Comparison of ENCODE assay signal across 12 cellular contexts in the genomic region with DNA sequence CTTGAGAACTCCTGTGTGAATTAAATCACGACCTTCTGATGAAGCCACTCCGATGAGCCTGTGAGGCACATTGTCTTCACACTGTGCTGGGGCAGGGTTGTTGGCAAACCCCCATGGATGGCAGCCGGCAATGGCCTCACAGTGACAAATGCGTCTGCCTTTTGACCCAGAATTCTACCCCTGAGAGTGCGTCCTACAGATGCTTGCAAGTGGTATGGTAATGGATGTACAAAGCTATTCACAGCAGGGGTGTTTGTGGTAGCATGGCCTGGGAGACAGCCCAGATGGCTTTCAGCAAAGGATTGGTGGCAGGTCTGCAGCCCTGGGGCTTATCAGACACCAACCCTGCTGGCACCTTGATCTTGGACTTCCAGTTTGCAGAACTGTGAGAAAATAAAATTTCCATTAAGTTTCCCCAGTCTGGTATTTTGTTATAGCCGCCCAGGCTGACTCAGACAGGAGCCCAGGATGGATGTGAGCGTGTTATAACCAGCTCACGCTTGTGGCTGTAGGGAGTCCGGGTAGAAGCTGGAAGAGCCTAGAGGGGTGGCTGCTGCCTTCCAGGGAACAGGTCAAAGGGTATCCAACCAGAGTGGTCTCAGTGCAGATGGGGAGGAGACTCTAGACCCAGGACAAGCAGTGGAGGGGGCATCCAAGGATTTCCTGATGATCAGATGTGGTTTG. TPM values are rescaled to one million over a fixed set of nuclear protein-coding genes. Genes with fewer than 3 reads are reported as not detected.
DNase-seq lines count a peak whose midpoint lies in the region; ATAC-seq and TF ChIP-seq lines count a peak whose summit lies in the region.
"Had no signal": no experiment of that assay in that cellular context is flagged by ENCODE, and none has a peak within 500 bp of the region (broad histone marks: within the 10 kb centered on the region; RNA-seq: fewer than 3 reads in every experiment).

No MANE protein-coding gene starts in this region.

- no peaks in the 10 kb centered on the region for H3K4me1 Mint-ChIP-seq in activated CD8-positive, alpha-beta T cell treated with anti-CD3 and anti-CD28 coated beads for 36 hours (ENCODE audit: low read depth)

- no peak for ATAC-seq in GM18498 (IDR thresholded peaks at IDR 0.05; ENCODE audit: unreplicated experiment)
- no peak for ATAC-seq in activated CD8-positive, alpha-beta T cell treated with anti-CD3 and anti-CD28 coated beads for 36 hours

- peaks cover 17% of the 10 kb centered on the region for H3K36me3 Mint-ChIP-seq in activated CD8-positive, alpha-beta T cell treated with anti-CD3 and anti-CD28 coated beads for 36 hours (ENCODE audit: low read depth)

- DNase-seq in DMS 273 treated with DMSO at 0.1 percent for 48 hours (lab: John Stamatoyannopoulos, UW) = peak; percentile 48
- DNase-seq in NCI-H345 treated with DMSO at 0.1 percent for 48 hours (lab: John Stamatoyannopoulos, UW; ENCODE audit: unreplicated experiment) = peak; percentile 19
- DNase-seq in epithelial cell of esophagus (ENCODE audit: low read depth) = peak; percentile 58
- DNase-seq in pons (ENCODE audit: low spot score) = peak; percentile 75
- no peak for DNase-seq in stimulated activated CD4-positive, alpha-beta T cell treated with anti-CD3 and anti-CD28 coated beads, Interleukin-4, amount 100 ng/mL, for 4 hours
- DNase-seq in AML-193 (lab: John Stamatoyannopoulos, UW) = no peak
- DNase-seq in activated CD8-positive, alpha-beta T cell treated with anti-CD3 and anti-CD28 coated beads for 36 hours = no peak
- DNase-seq: activated CD4-positive, alpha-beta memory T cell treated with anti-CD3 and anti-CD28 coated beads for 36 hours; effector CD8-positive, alpha-beta T cell; sigmoid colon had no signal

- H3K27me3 Mint-ChIP-seq in activated CD8-positive, alpha-beta T cell treated with anti-CD3 and anti-CD28 coated beads for 36 hours = no peaks in the 10 kb centered on the region
- H3K27me3 Mint-ChIP-seq: activated CD4-positive, alpha-beta memory T cell treated with anti-CD3 and anti-CD28 coated beads for 36 hours had no signal

- H3K9me3 Mint-ChIP-seq in activated CD8-positive, alpha-beta T cell treated with anti-CD3 and anti-CD28 coated beads for 36 hours = no peaks in the 10 kb centered on the region
- H3K9me3 Mint-ChIP-seq: activated CD4-positive, alpha-beta memory T cell treated with anti-CD3 and anti-CD28 coated beads for 36 hours had no signal

- no peak overlapping the region for H3K27ac Mint-ChIP-seq in activated CD8-positive, alpha-beta T cell treated with anti-CD3 and anti-CD28 coated beads for 36 hours
- H3K27ac Mint-ChIP-seq: activated CD4-positive, alpha-beta memory T cell treated with anti-CD3 and anti-CD28 coated beads for 36 hours had no signal

- intact Hi-C loops in activated CD8-positive, alpha-beta T cell treated with anti-CD3 and anti-CD28 coated beads for 36 hours (cut with micrococcal nuclease) = no loop called here

- no peak for TF ChIP-seq CTCF in epithelial cell of esophagus (IDR thresholded peaks at IDR 0.05; ENCODE audit: insufficient read depth, low read depth, low read length, missing control alignments)
- TF ChIP-seq CTCF in activated CD8-positive, alpha-beta T cell treated with anti-CD3 and anti-CD28 coated beads for 36 hours (IDR thresholded peaks at IDR 0.05) = no peak

- POLR2A ChIA-PET in activated CD8-positive, alpha-beta T cell treated with anti-CD3 and anti-CD28 coated beads for 36 hours (lab: Charles Lee) = interaction anchor here (0.6 to 2.4 kb wide), 3 partner anchors 9 to 1178 kb away, joined by 4 to 9 read pairs (median 4); a partner anchor contains a TSS

- H3K4me3 ChIP-seq in epithelial cell of esophagus (ENCODE audit: low read length) = no peak overlapping the region
- H3K4me3 ChIP-seq: sigmoid colon had no signal

- CTCF ChIA-PET in activated CD8-positive, alpha-beta T cell treated with anti-CD3 and anti-CD28 coated beads for 36 hours (lab: Charles Lee) = no interaction called here

- H3K4me3 Mint-ChIP-seq in activated CD8-positive, alpha-beta T cell treated with anti-CD3 and anti-CD28 coated beads for 36 hours = no peak overlapping the region
- H3K4me3 Mint-ChIP-seq: activated CD4-positive, alpha-beta memory T cell treated with anti-CD3 and anti-CD28 coated beads for 36 hours had no signal

RNA-seq across cellular contexts. Expression of a gene that starts 10.1 kb away (rescaled TPM):
- total RNA-seq in activated CD8-positive, alpha-beta T cell treated with anti-CD3 and anti-CD28 coated beads for 36 hours = 10 to 100 TPM; 20.8 to 27.9 TPM

RNA-seq across cellular contexts. Expression of a gene that starts 10.4 kb away (rescaled TPM):
- total RNA-seq in activated CD8-positive, alpha-beta T cell treated with anti-CD3 and anti-CD28 coated beads for 36 hours = 100 to 1,000 TPM; 175 to 179 TPM

RNA-seq across cellular contexts. Expression of a gene that starts 16.8 kb away (rescaled TPM):
- total RNA-seq in activated CD8-positive, alpha-beta T cell treated with anti-CD3 and anti-CD28 coated beads for 36 hours = 10 to 100 TPM; 90.6 to 93.7 TPM

RNA-seq across cellular contexts. Expression of a gene that starts 28.9 kb away (rescaled TPM):
- 10 to 100 TPM; 92.6 to 95.1 TPM for total RNA-seq in activated CD8-positive, alpha-beta T cell treated with anti-CD3 and anti-CD28 coated beads for 36 hours

RNA-seq across cellular contexts. Expression of a gene that starts 34.1 kb away (rescaled TPM):
- total RNA-seq in activated CD8-positive, alpha-beta T cell treated with anti-CD3 and anti-CD28 coated beads for 36 hours = not detected
- total RNA-seq: activated CD4-positive, alpha-beta memory T cell treated with anti-CD3 and anti-CD28 coated beads for 36 hours; sigmoid colon; T-helper 1 cell treated with Interleukin-12 subunit alpha and Interleukin-12 subunit beta and Interleukin-4 antibody, amounts not matched to agents 30 ng/mL and 1 ng/mL, for 36 hours had no signal

Comparison
In these comparisons a context has a peak if more than half of its experiments do, and no peak if none do; other contexts are left out.
1. DNase-seq: peak in DMS 273 treated with DMSO at 0.1 percent for 48 hours (single experiment), NCI-H345 treated with DMSO at 0.1 percent for 48 hours (single experiment), epithelial cell of esophagus (single experiment) and pons (single experiment); none in stimulated activated CD4-positive, alpha-beta T cell treated with anti-CD3 and anti-CD28 coated beads, Interleukin-4, amount 100 ng/mL, for 4 hours (0 of 2), AML-193 (0 of 2) and activated CD8-positive, alpha-beta T cell treated with anti-CD3 and anti-CD28 coated beads for 36 hours (single experiment).